Comparison of ENCODE assay signal across 11 cellular contexts in genomic region chr15:57220220-57220619, GRCh38.
A peak's percentile ranks its signal among the peaks of the same experiment; 100 is the strongest.
DNase-seq lines count a peak whose midpoint lies in the region; ATAC-seq, FAIRE-seq and TF ChIP-seq lines count a peak whose summit lies in the region.
"Had no signal": no experiment of that assay in that cellular context is flagged by ENCODE, and none has a peak within 500 bp of the region (broad histone marks: within the 10 kb centered on the region; RNA-seq: fewer than 3 reads in every experiment).

No MANE protein-coding gene starts in this region.

- H3K27me3 ChIP-seq in mucosa of stomach (ENCODE audit: control insufficient read depth, insufficient read depth, low read length) = no peaks in the 10 kb centered on the region

- H3K4me3 ChIP-seq in mucosa of stomach (ENCODE audit: low read length) = no peak overlapping the region

- H3K27me3 Mint-ChIP-seq in chondrocyte (ENCODE audit: low read depth) = no peaks in the 10 kb centered on the region
- H3K27me3 Mint-ChIP-seq: activated naive CD8-positive, alpha-beta T cell treated with anti-CD3 and anti-CD28 coated beads, Interleukin-2, amount 50 U/mL, for 24 hours had no signal

- H3K4me1 Mint-ChIP-seq in chondrocyte (ENCODE audit: low read depth) = peaks cover 90% of the 10 kb centered on the region

- peak overlapping the region; percentile 48 for H3K9ac ChIP-seq in mucosa of stomach (ENCODE audit: low read length)

- FAIRE-seq in H54 (lab: Jason Lieb, UNC) = no peak

- no peaks in the 10 kb centered on the region for H3K36me3 Mint-ChIP-seq in chondrocyte (ENCODE audit: low read depth)

- no peaks in the 10 kb centered on the region for H3K9me3 Mint-ChIP-seq in chondrocyte (ENCODE audit: low read depth)
- H3K9me3 Mint-ChIP-seq: activated naive CD8-positive, alpha-beta T cell treated with anti-CD3 and anti-CD28 coated beads, Interleukin-2, amount 50 U/mL, for 24 hours had no signal

- no peaks in the 10 kb centered on the region for H3K9me3 ChIP-seq in mucosa of stomach (ENCODE audit: control insufficient read depth, low read length)

- H3K27ac Mint-ChIP-seq in chondrocyte (ENCODE audit: unreplicated experiment) = peak overlapping the region; percentile 88
- H3K27ac Mint-ChIP-seq: activated naive CD8-positive, alpha-beta T cell treated with anti-CD3 and anti-CD28 coated beads, Interleukin-2, amount 50 U/mL, for 24 hours had no signal

- H3K36me3 ChIP-seq in mucosa of stomach (ENCODE audit: control insufficient read depth, insufficient read depth, low read length) = no peaks in the 10 kb centered on the region

- no peak for TF ChIP-seq POLR2A in H54 (IDR thresholded peaks at IDR 0.05; ENCODE audit: low read depth, low read length)

- peaks cover 28% of the 10 kb centered on the region for H3K4me1 ChIP-seq in mucosa of stomach (ENCODE audit: control insufficient read depth, insufficient read depth, low read length)

- no peak for ATAC-seq in HG02852 (IDR thresholded peaks at IDR 0.05; ENCODE audit: unreplicated experiment)
- ATAC-seq: activated naive CD8-positive, alpha-beta T cell treated with anti-CD3 and anti-CD28 coated beads, Interleukin-2, amount 50 U/mL, for 24 hours had no signal

- no peak for TF ChIP-seq CTCF in chondrocyte (IDR thresholded peaks at IDR 0.05)

- DNase-seq in DMS53 treated with DMSO at 0.1 percent for 48 hours (lab: John Stamatoyannopoulos, UW; ENCODE audit: unreplicated experiment) = peak; percentile 19
- DNase-seq in M059J (ENCODE audit: low read depth) = peak; percentile 46
- no peak for DNase-seq in chondrocyte (ENCODE audit: low spot score)
- DNase-seq in H54 (ENCODE audit: insufficient read length, low spot score) = no peak
- DNase-seq in DMS79 treated with DMSO at 0.1 percent for 48 hours (lab: John Stamatoyannopoulos, UW) = no peak
- no peak for DNase-seq in cerebellar nuclear complex (lab: John Stamatoyannopoulos, UW)
- DNase-seq: activated CD4-positive, alpha-beta T cell treated with anti-CD3 and anti-CD28 coated beads for 4 hours; activated naive CD8-positive, alpha-beta T cell treated with anti-CD3 and anti-CD28 coated beads, Interleukin-2, amount 50 U/mL, for 24 hours; stimulated activated naive CD4-positive, alpha-beta T cell treated with Interleukin-2 at 50 U/mL for 16 hours had no signal

- peak overlapping the region; percentile 52 for H3K4me3 Mint-ChIP-seq in chondrocyte (ENCODE audit: unreplicated experiment)
- H3K4me3 Mint-ChIP-seq: activated naive CD8-positive, alpha-beta T cell treated with anti-CD3 and anti-CD28 coated beads, Interleukin-2, amount 50 U/mL, for 24 hours had no signal

Comparison
In these comparisons a context has a peak if more than half of its experiments do, and no peak if none do; other contexts are left out.
1. DNase-seq: peak in DMS53 treated with DMSO at 0.1 percent for 48 hours (single experiment) and M059J (single experiment); none in chondrocyte (single experiment), H54 (single experiment), DMS79 treated with DMSO at 0.1 percent for 48 hours (single experiment) and cerebellar nuclear complex (0 of 2).